9 cellular contexts compared by ENCODE assay signal in genomic region chr10:5583525-5584175, GRCh38. TPM values are rescaled to one million over a fixed set of nuclear protein-coding genes. Genes with fewer than 3 reads are reported as not detected.
DNase-seq lines count a peak whose midpoint lies in the region; ATAC-seq, FAIRE-seq and TF ChIP-seq lines count a peak whose summit lies in the region.
"Had no signal": no experiment of that assay in that cellular context is flagged by ENCODE, and none has a peak within 500 bp of the region (broad histone marks: within the 10 kb centered on the region; RNA-seq: fewer than 3 reads in every experiment).

No MANE protein-coding gene starts in this region.

- H3K4me1 ChIP-seq in esophagus squamous epithelium (peaks cover 23 to 64% (median 33%) of the 10 kb centered on the region in 3 donors), sigmoid colon (peaks cover 0 to 26% (median 20%) of the 10 kb centered on the region in 4 donors), A673 (ENCODE audit: insufficient read depth, low read length, poor library complexity, severe bottlenecking) (no peaks in the 10 kb centered on the region)

- CTCF ChIA-PET in A673 (lab: Charles Lee): no interaction called here

- WGBS in esophagus squamous epithelium, 2 donors: 28 to 46% methylated on average over 4 to 12 of the region's 18 CpGs
- 19 to 48% methylated on average over 18 of the region's 18 CpGs for whole genome bisulfite sequencing in sigmoid colon, 2 donors

- peaks cover 0 to 8% (median 0%) of the 10 kb centered on the region in 4 donors for H3K27me3 ChIP-seq in esophagus squamous epithelium
- H3K27me3 ChIP-seq in sigmoid colon: no peaks in the 10 kb centered on the region
- no peaks in the 10 kb centered on the region for H3K27me3 ChIP-seq in A673 (replicated peaks; ENCODE audit: insufficient read depth, low read depth, low read length, poor library complexity)

- no peaks in the 10 kb centered on the region for H3K9me3 ChIP-seq in esophagus squamous epithelium
- H3K9me3 ChIP-seq in sigmoid colon: peaks cover 0 to 4% (median 0%) of the 10 kb centered on the region in 4 donors
- no peaks in the 10 kb centered on the region for H3K9me3 ChIP-seq in A673 (ENCODE audit: low read depth, low read length, poor library complexity, severe bottlenecking)

- no peaks in the 10 kb centered on the region for H3K36me3 ChIP-seq in esophagus squamous epithelium
- H3K36me3 ChIP-seq in sigmoid colon: no peaks in the 10 kb centered on the region
- H3K36me3 ChIP-seq in A673 (ENCODE audit: insufficient read depth, low read length, poor library complexity, severe bottlenecking): no peaks in the 10 kb centered on the region

- peak; percentile 38 for ATAC-seq in HG02885 (IDR thresholded peaks at IDR 0.05; ENCODE audit: poor library complexity, unreplicated experiment)

- TF ChIP-seq CTCF in esophagus squamous epithelium (IDR thresholded peaks at IDR 0.05) (no peak), sigmoid colon (IDR thresholded peaks at IDR 0.05) (no peak), A673 (conservative IDR thresholded peaks at IDR 0.05; ENCODE audit: low read depth, low read length) (no peak)

- FAIRE-seq in H54 (lab: Jason Lieb, UNC): no peak

- H3K4me3 ChIP-seq in esophagus squamous epithelium (peak overlapping the region in 1 of 4 donors; percentile 33), sigmoid colon (no peak overlapping the region), A673 (ENCODE audit: low read depth, low read length, poor library complexity, severe bottlenecking) (no peak overlapping the region)
- H3K4me3 ChIP-seq: skin epidermis had no signal

- no peak for TF ChIP-seq EP300 in sigmoid colon (IDR thresholded peaks at IDR 0.05)

- H3K27ac ChIP-seq in esophagus squamous epithelium (peak overlapping the region; percentile 71 to 82 (median 78)), sigmoid colon (peak overlapping the region in 1 of 4 donors; percentile 45), A673 (ENCODE audit: low read depth, low read length, poor library complexity, severe bottlenecking) (no peak overlapping the region)

- TF ChIP-seq POLR2A in esophagus squamous epithelium (IDR thresholded peaks at IDR 0.05): no peak
- TF ChIP-seq POLR2A in sigmoid colon (IDR thresholded peaks at IDR 0.05): no peak
- TF ChIP-seq POLR2A in H54 (IDR thresholded peaks at IDR 0.05; ENCODE audit: low read depth, low read length): no peak

- peak; percentile 73 for DNase-seq in Daoy (ENCODE audit: low read depth)
- peak; percentile 35 for DNase-seq in NCI-H2227 treated with DMSO at 0.1 percent for 48 hours (lab: John Stamatoyannopoulos, UW)
- DNase-seq in esophagus squamous epithelium (lab: John Stamatoyannopoulos, UW): no peak
- peak; percentile 71 for DNase-seq in sigmoid colon
- no peak for DNase-seq in H54 (ENCODE audit: insufficient read length, low spot score)
- no peak for DNase-seq in A673 (ENCODE audit: low spot score)
- DNase-seq in dedifferentiated amniotic fluid mesenchymal stem cell (ENCODE audit: extremely low spot score): no peak

- intact Hi-C loops in esophagus squamous epithelium (cut with DNase I) (no loop called here), sigmoid colon (cut with DNase I) (loop anchor here (5.0 kb wide), 1 partner anchor 39 kb away; no protein-coding TSS in a partner anchor), A673 (cut with micrococcal nuclease; ENCODE audit: unreplicated experiment) (no loop called here)

- POLR2A ChIA-PET in A673 (lab: Charles Lee; ENCODE audit: low non-redundant PET): no interaction called here

- BruUV-seq in A673 (replicated peaks; lab: Mats Ljungman, UMichigan): no TSS peak

RNA-seq across cellular contexts. Expression of gene CALML3, which starts 58.9 kb away (rescaled TPM):
- not detected in 2 replicates for total RNA-seq in Daoy (2014; rRNA removed; shearing (Covaris generic))
- total RNA-seq in esophagus squamous epithelium (100 to 1,000 TPM; 196 to 799 (median 315) TPM), sigmoid colon (not detected), A673 (2021) (not detected in 2 replicates)
- under 1 TPM in 1 of 3 donors, not detected in 2; 0.15 TPM for polyA plus RNA-seq in sigmoid colon

Comparison
In these comparisons a context has a peak if more than half of its experiments do, and no peak if none do; other contexts are left out.
1. DNase-seq: peak in Daoy (single experiment), NCI-H2227 treated with DMSO at 0.1 percent for 48 hours (single experiment) and sigmoid colon (single experiment); none in esophagus squamous epithelium (single experiment), H54 (single experiment), A673 (single experiment) and dedifferentiated amniotic fluid mesenchymal stem cell (single experiment).
2. RNA of gene CALML3, which starts 58.9 kb away (total RNA-seq): 196 to 799 TPM in esophagus squamous epithelium; not detected in Daoy, not detected in sigmoid colon and not detected in A673; every median in the first group is over 100 times any median in the second.